ENCODE assay signal across 4 cellular contexts in the genomic region with DNA sequence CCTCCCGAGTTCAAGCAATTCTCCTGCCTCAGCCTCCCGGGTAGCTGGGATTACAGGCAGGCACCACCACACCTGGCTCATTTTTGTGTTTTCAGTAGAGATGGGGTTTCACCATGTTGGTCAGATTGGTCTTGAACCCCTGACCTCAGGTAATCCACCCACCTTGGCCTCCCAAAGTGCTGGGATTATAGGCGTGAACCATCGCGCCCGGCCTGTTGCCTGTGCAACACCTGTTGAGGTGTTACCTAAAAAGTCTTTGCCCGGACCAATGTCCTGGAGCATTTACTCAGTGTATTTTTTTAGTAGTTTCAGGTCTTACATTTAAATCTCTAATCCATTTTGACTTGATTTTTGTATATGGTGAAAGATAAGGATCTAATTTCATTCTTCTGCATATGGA. TPM values are rescaled to one million over a fixed set of nuclear protein-coding genes. Genes with fewer than 3 reads are reported as not detected.
DNase-seq lines count a peak whose midpoint lies in the region; ATAC-seq, FAIRE-seq and TF ChIP-seq lines count a peak whose summit lies in the region.
"Not testable (repeated sequence)": the region's sequence is repeated elsewhere in the genome, so short reads cannot be mapped to it uniquely, and the experiment has no call there.

No MANE protein-coding gene starts in this region.

- H3K9me1 ChIP-seq in endothelial cell of umbilical vein (replicated peaks; ENCODE audit: control insufficient read depth, extremely low read depth, insufficient read depth, low read length), result not testable (repeated sequence)

- peak; percentile 26 for FAIRE-seq in endothelial cell of umbilical vein (lab: Jason Lieb, UNC)

- H3K27me3 Mint-ChIP-seq in T-helper 17 cell; MCF 10A (ENCODE audit: insufficient read depth, unreplicated experiment): not testable (repeated sequence)

- not testable (repeated sequence) for H3K36me3 ChIP-seq in HEK293 (ENCODE audit: control insufficient read depth in 2 of 2, insufficient read depth in 1 of 2, low read length in 2 of 2); endothelial cell of umbilical vein (ENCODE audit: control insufficient read depth in 2 of 2, extremely low read depth in 1 of 2, insufficient read depth in 2 of 2, low read length in 2 of 2)

- dilution Hi-C loops in endothelial cell of umbilical vein (cut with MboI; ENCODE audit: extremely low pct_ligation_motif_present, low sequenced_read_pairs), result not testable (repeated sequence)

- not testable (repeated sequence) for DNase-seq in T-helper 17 cell; MCF 10A (ENCODE audit: unreplicated experiment); endothelial cell of umbilical vein (ENCODE audit: low read depth, low spot score)

- not testable (repeated sequence) for H3K9me3 Mint-ChIP-seq in MCF 10A (ENCODE audit: unreplicated experiment)

- not testable (repeated sequence) for H2AFZ ChIP-seq in endothelial cell of umbilical vein (ENCODE audit: low read depth, low read length)

- H4K20me1 ChIP-seq in endothelial cell of umbilical vein (replicated peaks; ENCODE audit: control insufficient read depth, extremely low read depth, insufficient read depth, low read length), result not testable (repeated sequence)

- not testable (repeated sequence) for H3K4me2 ChIP-seq in endothelial cell of umbilical vein (ENCODE audit: insufficient read depth, low read length)

- not testable (repeated sequence) for H3K27ac ChIP-seq in HEK293 (ENCODE audit: extremely low read depth, low read depth, low read length); endothelial cell of umbilical vein (ENCODE audit: insufficient read depth, low read depth, low read length)

- TF ChIP-seq CTCF in HEK293 (tag by site-specific recombination; IDR thresholded peaks at IDR 0.05); MCF 10A (IDR thresholded peaks at IDR 0.05; ENCODE audit: unreplicated experiment); endothelial cell of umbilical vein (IDR thresholded peaks at IDR 0.05; ENCODE audit: extremely low read depth in 1 of 2, insufficient read depth in 1 of 2, low read depth in 1 of 2, low read length in 2 of 2): not testable (repeated sequence)

- intact Hi-C loops in MCF 10A (cut with micrococcal nuclease); endothelial cell of umbilical vein (cut with micrococcal nuclease): not testable (repeated sequence)

- not testable (repeated sequence) for H3K27me3 ChIP-seq in endothelial cell of umbilical vein (ENCODE audit: control insufficient read depth in 2 of 2, insufficient read depth in 2 of 2, low read length in 2 of 2)

- not testable (repeated sequence) for H3K4me3 ChIP-seq in HEK293 (ENCODE audit: low read depth, low read length); endothelial cell of umbilical vein (replicated peaks in 1 of 3; ENCODE audit: insufficient read depth in 1 of 3, low read depth in 1 of 3, low read length in 3 of 3)

- not testable (repeated sequence) for H3K4me1 ChIP-seq in HEK293 (ENCODE audit: control insufficient read depth, insufficient read depth, low read length); endothelial cell of umbilical vein (ENCODE audit: control insufficient read depth, extremely low read depth, insufficient read depth, low read length)

- not testable (repeated sequence) for H3K79me2 ChIP-seq in endothelial cell of umbilical vein (ENCODE audit: control insufficient read depth, insufficient read depth, low read length)

- peak overlapping the region; percentile 34 for H3K27ac Mint-ChIP-seq in T-helper 17 cell
- H3K27ac Mint-ChIP-seq in MCF 10A (ENCODE audit: low read depth, unreplicated experiment), result not testable (repeated sequence)

- POLR2A ChIA-PET in HEK293 (lab: Yijun Ruan, JAX); MCF 10A (lab: Yijun Ruan, JAX); endothelial cell of umbilical vein (lab: Charles Lee): not testable (repeated sequence)

- not testable (repeated sequence) for H3K4me3 Mint-ChIP-seq in T-helper 17 cell; MCF 10A (ENCODE audit: unreplicated experiment)

- TF ChIP-seq POLR2A in endothelial cell of umbilical vein (IDR thresholded peaks at IDR 0.05; ENCODE audit: low read depth, low read length), result not testable (repeated sequence)

- H3K9ac ChIP-seq in endothelial cell of umbilical vein (replicated peaks; ENCODE audit: extremely low read depth, insufficient read depth, low read length), result not testable (repeated sequence)

- H3K9me3 ChIP-seq in HEK293 (ENCODE audit: control insufficient read depth, insufficient read depth, low read depth, low read length); T-helper 17 cell (ENCODE audit: control insufficient read depth, low read length, poor library complexity, severe bottlenecking); endothelial cell of umbilical vein (replicated peaks; ENCODE audit: control insufficient read depth, insufficient read depth, low read length): not testable (repeated sequence)

- not testable (repeated sequence) for ATAC-seq in T-helper 17 cell

- not testable (repeated sequence) for H3K36me3 Mint-ChIP-seq in T-helper 17 cell (ENCODE audit: low read depth); MCF 10A (ENCODE audit: insufficient read depth, unreplicated experiment)

- CTCF ChIA-PET in HEK293 (lab: Yijun Ruan, JAX), result not testable (repeated sequence)
- CTCF ChIA-PET in MCF 10A (lab: Yijun Ruan, JAX) (interaction anchor here (1.1 kb wide), 1 partner anchor 47 kb away, joined by 5 read pairs; no protein-coding TSS in a partner anchor), endothelial cell of umbilical vein (lab: Charles Lee) (interaction anchor here (1.1 to 1.2 kb wide), 2 partner anchors 10 to 244 kb away, joined by 3 read pairs; no protein-coding TSS in a partner anchor)

- H3K4me1 Mint-ChIP-seq in T-helper 17 cell; MCF 10A (ENCODE audit: insufficient read depth, unreplicated experiment): not testable (repeated sequence)

- TSS peak; percentile 25 for BruUV-seq in MCF 10A (replicated peaks; lab: Mats Ljungman, UMichigan)
- not testable (repeated sequence) for BruUV-seq in endothelial cell of umbilical vein (replicated peaks; lab: Mats Ljungman, UMichigan)

TF ChIP-seq in HEK293, 187 proteins besides CTCF, POLR2A, EP300 and RAD21:
- TF ChIP-seq SCRT1 (tag by site-specific recombination; IDR thresholded peaks at IDR 0.05; ENCODE audit: borderline replicate concordance) (peak; percentile 52; the same call in 1 of the 2 replicates), SCRT2 (tag by site-specific recombination; IDR thresholded peaks at IDR 0.05) (peak; percentile 70)

RNA-seq across cellular contexts. Expression of gene ARPP19, which starts 6.7 kb away (rescaled TPM):
- total RNA-seq in T-helper 17 cell (100 to 1,000 TPM; 111 to 147 TPM), MCF 10A (2022) (172 and 213 TPM in 2 replicates), endothelial cell of umbilical vein (176 and 191 TPM in 2 replicates)
- polyA plus RNA-seq in endothelial cell of umbilical vein, result 38.2 and 47.1 TPM in 2 replicates
- polyA plus RNA-seq in endothelial cell of umbilical vein (2011; cell fraction: cytosol; rRNA removed), result 41.7 and 41.8 TPM in 2 replicates
- polyA plus RNA-seq in endothelial cell of umbilical vein (2011; cell fraction: nucleus; rRNA removed), result 22.4 and 30.1 TPM in 2 replicates
- polyA plus RNA-seq in endothelial cell of umbilical vein (2012), result 52.1 and 68.7 TPM in 2 replicates
- polyA minus RNA-seq in endothelial cell of umbilical vein, result 79.6 and 94.1 TPM in 2 replicates
- 64.3 TPM for polyA minus RNA-seq in endothelial cell of umbilical vein (2011; cell fraction: cytosol; rRNA and poly(A)+ RNA removed)
- 31.4 and 48.2 TPM in 2 replicates for polyA minus RNA-seq in endothelial cell of umbilical vein (2011; cell fraction: nucleus; rRNA and poly(A)+ RNA removed)

RNA-seq across cellular contexts. Expression of gene MYO5A, which starts 46.9 kb away (rescaled TPM):
- total RNA-seq in T-helper 17 cell, result 10 to 100 TPM; 50.6 to 58.4 TPM
- total RNA-seq in MCF 10A (2022), result 28.9 and 35.7 TPM in 2 replicates
- 87.9 and 91.9 TPM in 2 replicates for total RNA-seq in endothelial cell of umbilical vein
- 28.8 and 31.9 TPM in 2 replicates for polyA plus RNA-seq in endothelial cell of umbilical vein
- polyA plus RNA-seq in endothelial cell of umbilical vein (2011; cell fraction: cytosol; rRNA removed), result 41.6 and 45.8 TPM in 2 replicates
- 73.2 and 78.4 TPM in 2 replicates for polyA plus RNA-seq in endothelial cell of umbilical vein (2011; cell fraction: nucleus; rRNA removed)
- 39.4 and 70.2 TPM in 2 replicates for polyA plus RNA-seq in endothelial cell of umbilical vein (2012)
- polyA minus RNA-seq in endothelial cell of umbilical vein, result 146 and 150 TPM in 2 replicates
- 12.2 TPM for polyA minus RNA-seq in endothelial cell of umbilical vein (2011; cell fraction: cytosol; rRNA and poly(A)+ RNA removed)
- polyA minus RNA-seq in endothelial cell of umbilical vein (2011; cell fraction: nucleus; rRNA and poly(A)+ RNA removed), result 95.2 and 130 TPM in 2 replicates
